1 cellular context compared by ENCODE assay signal in genomic region chr11:26987205-26987604, GRCh38.
TF ChIP-seq lines count a peak whose summit lies in the region.

No MANE protein-coding gene starts in this region.

TF ChIP-seq in IMR-90, 13 proteins besides CTCF, POLR2A, EP300 and RAD21:
- TF ChIP-seq CEBPB (IDR thresholded peaks at IDR 0.05; ENCODE audit: low read depth, low read length) (no peak), MXI1 (IDR thresholded peaks at IDR 0.05; ENCODE audit: borderline replicate concordance, low read depth, low read length) (no peak), MAFK (IDR thresholded peaks at IDR 0.05; ENCODE audit: low read depth, low read length) (no peak), BHLHE40 (IDR thresholded peaks at IDR 0.05; ENCODE audit: low read depth, low read length) (no peak), MAZ (IDR thresholded peaks at IDR 0.05; ENCODE audit: borderline replicate concordance, low read depth, low read length) (no peak), NFE2L2 (IDR thresholded peaks at IDR 0.05; ENCODE audit: low read depth, low read length) (no peak), RFX5 (IDR thresholded peaks at IDR 0.05; ENCODE audit: low read depth, low read length) (no peak), CHD1 (IDR thresholded peaks at IDR 0.05; ENCODE audit: low read depth, low read length) (no peak), ELK1 (IDR thresholded peaks at IDR 0.05; ENCODE audit: borderline replicate concordance, low read depth, low read length) (no peak), SMC3 (IDR thresholded peaks at IDR 0.05; ENCODE audit: low read depth, low read length) (no peak), USF2 (IDR thresholded peaks at IDR 0.05; ENCODE audit: low read depth, low read length) (no peak), RCOR1 (IDR thresholded peaks at IDR 0.05; ENCODE audit: insufficient replicate concordance, low read length) (no peak), FOS (IDR thresholded peaks at IDR 0.05; ENCODE audit: low read depth, low read length) (no peak)
TF ChIP-seq in IMR-90: peak in this region for 0.
